ENCODE assay signal across 23 cellular contexts in the genomic region with DNA sequence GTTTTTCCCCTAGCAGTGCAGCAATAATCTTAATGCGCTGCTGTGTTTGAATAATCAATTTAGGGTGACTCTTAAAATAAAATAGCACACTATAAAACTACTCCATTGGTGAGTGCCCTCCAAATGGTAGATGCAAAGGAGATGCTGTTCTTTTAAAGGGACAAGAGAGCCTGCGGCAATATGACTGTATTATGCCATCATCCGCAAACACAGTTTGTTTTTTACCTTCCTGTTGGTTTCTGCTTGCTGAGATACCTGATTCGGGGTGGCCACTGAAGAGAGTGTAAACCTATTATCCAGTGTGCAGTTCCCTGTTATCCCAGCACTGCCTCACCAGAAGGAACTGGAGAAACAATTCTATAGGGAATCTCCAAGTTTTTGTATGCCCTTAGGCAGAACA.
"Had no signal": no experiment of that assay in that cellular context is flagged by ENCODE, and none has a peak within 500 bp of the region (broad histone marks: within the 10 kb centered on the region; RNA-seq: fewer than 3 reads in every experiment).

No MANE protein-coding gene starts in this region.

- H3K27me3 ChIP-seq: breast epithelium, heart right ventricle, neutrophil, ovary, sigmoid colon, suprapubic skin, tibial artery had no signal

- H3K36me3 ChIP-seq: breast epithelium, esophagus muscularis mucosa, heart right ventricle, neutrophil, ovary, sigmoid colon, suprapubic skin, tibial artery had no signal

- H3K4me3 ChIP-seq: breast epithelium, esophagus muscularis mucosa, heart right ventricle, ovary, sigmoid colon, suprapubic skin, tibial artery had no signal

- ATAC-seq: activated CD8-positive, alpha-beta memory T cell treated with anti-CD3 and anti-CD28 coated beads, Interleukin-2, amount 10 ng/mL, durations not matched to agents 7 days and 5 days; activated CD8-positive, alpha-beta T cell treated with anti-CD3 and anti-CD28 coated beads, Interleukin-2, amount 10 ng/mL, durations not matched to agents 7 days and 5 days; activated naive CD4-positive, alpha-beta T cell treated with anti-CD3 and anti-CD28 coated beads, Interleukin-2, amount 50 U/mL, for 72 hours; foreskin keratinocyte; heart right ventricle; left cardiac atrium; natural killer cell; stimulated activated naive B cell treated with anti-CD40 and anti-IgM and Interleukin-4, amounts not matched to agents 10 μg/mL and 1 μg/mL and 100 μg/mL, for 72 hours had no signal

- DNase-seq: activated B cell treated with CpG ODN at 0.5 μM for 24 hours; activated CD8-positive, alpha-beta memory T cell treated with anti-CD3 and anti-CD28 coated beads, Interleukin-2, amount 10 ng/mL, durations not matched to agents 7 days and 5 days; activated CD8-positive, alpha-beta T cell treated with anti-CD3 and anti-CD28 coated beads, Interleukin-2, amount 10 ng/mL, durations not matched to agents 7 days and 5 days; activated naive CD4-positive, alpha-beta T cell; activated T-cell treated with anti-CD3 and anti-CD28 coated beads, Interleukin-2, amount 50 U/mL, for 48 hours; foreskin keratinocyte; heart right ventricle; islet precursor cell; left cardiac atrium; mammary epithelial cell; natural killer cell; ovary; sigmoid colon; small intestine; stimulated activated CD4-positive, alpha-beta T cell treated with anti-CD3 and anti-CD28 coated beads, Interleukin-1b, Interleukin-23, amount 100 ng/mL, for 48 hours; stimulated activated naive B cell treated with anti-CD40 and anti-IgM and Interleukin-4, amounts not matched to agents 10 μg/mL and 1 μg/mL and 100 μg/mL, for 72 hours; T-helper 1 cell; tibial artery had no signal

- H3K9me3 ChIP-seq: breast epithelium, esophagus muscularis mucosa, heart right ventricle, neutrophil, ovary, sigmoid colon, suprapubic skin, tibial artery had no signal

- FAIRE-seq: small intestine had no signal

- H3K27ac ChIP-seq: breast epithelium, esophagus muscularis mucosa, foreskin keratinocyte, heart right ventricle, neutrophil, ovary, sigmoid colon, suprapubic skin, tibial artery had no signal

- H3K4me1 ChIP-seq: breast epithelium, esophagus muscularis mucosa, foreskin keratinocyte, heart right ventricle, sigmoid colon, suprapubic skin, tibial artery had no signal
